In the genomic region with DNA sequence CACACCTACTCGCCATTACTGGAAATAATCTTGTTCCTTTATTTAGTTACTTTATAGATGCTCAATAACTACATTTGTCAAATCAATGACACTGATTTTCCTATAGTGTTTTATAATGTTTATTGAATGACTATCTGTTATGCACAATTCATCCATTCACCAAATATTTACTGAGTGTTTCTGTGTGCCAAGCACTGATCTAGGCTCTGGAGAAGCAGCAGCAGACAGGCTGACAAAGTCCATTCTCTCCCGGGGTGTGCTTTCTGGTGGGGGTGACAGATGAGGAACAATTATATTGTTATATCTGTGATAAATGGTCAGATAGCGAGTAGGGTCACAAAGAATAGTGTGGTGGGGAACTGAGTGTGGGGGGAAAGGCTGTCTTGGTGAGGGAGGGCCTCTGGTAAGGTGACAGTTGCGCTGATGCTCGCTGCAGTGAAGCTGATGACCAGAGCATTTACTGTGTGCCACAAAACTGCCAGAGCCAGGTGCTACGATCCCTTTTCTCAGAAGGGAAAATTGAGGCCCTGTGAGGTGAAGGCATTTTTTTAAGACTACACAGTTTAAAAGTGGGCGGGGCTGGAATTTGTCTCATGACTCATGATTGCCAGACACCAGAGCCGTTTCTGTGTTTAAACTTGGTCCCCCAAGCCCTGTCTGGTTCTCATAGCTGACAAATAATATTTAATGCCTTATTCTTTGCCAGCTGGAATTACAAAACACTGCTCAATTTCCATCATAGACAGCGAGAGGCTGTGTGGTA, we compare ENCODE assay signal across 8 cellular contexts. TPM values are rescaled to one million over a fixed set of nuclear protein-coding genes. Genes with fewer than 3 reads are reported as not detected.
DNase-seq lines count a peak whose midpoint lies in the region; ATAC-seq and TF ChIP-seq lines count a peak whose summit lies in the region.

No MANE protein-coding gene starts in this region.

- H3K27me3 ChIP-seq in Panc1 (ENCODE audit: control insufficient read depth, insufficient read depth, low read length) = no peaks in the 10 kb centered on the region

- peak overlapping the region; percentile 37 to 89 for H3K4me3 Mint-ChIP-seq in CD14-positive monocyte

- CTCF ChIA-PET in Panc1 (lab: Charles Lee) = interaction anchor here (0.6 to 1.3 kb wide), 2 partner anchors 35 to 80 kb away, joined by 5 to 12 read pairs; no protein-coding TSS in a partner anchor

- TF ChIP-seq CTCF in CD14-positive monocyte (IDR thresholded peaks at IDR 0.05) (no peak), Panc1 (IDR thresholded peaks at IDR 0.05) (no peak)

- H3K27ac ChIP-seq in Panc1 (ENCODE audit: low read length) = peak overlapping the region; percentile 35; the same call in 1 of the 2 replicates

- no peaks in the 10 kb centered on the region for H3K9me3 ChIP-seq in Panc1 (ENCODE audit: control insufficient read depth, insufficient read depth, low read depth, low read length)

- H3K27ac Mint-ChIP-seq in CD14-positive monocyte = peak overlapping the region; percentile 89 to 99 (median 96)

- peaks cover 48% of the 10 kb centered on the region for H3K4me1 ChIP-seq in Panc1 (ENCODE audit: control insufficient read depth, insufficient read depth, low read length)

- intact Hi-C loops in CD14-positive monocyte (cut with micrococcal nuclease) (no loop called here), Panc1 (cut with micrococcal nuclease; ENCODE audit: unreplicated experiment) (loop anchor here (5.0 kb wide), 1 partner anchor 57 kb away; no protein-coding TSS in a partner anchor), left colon (cut with DNase I, micrococcal nuclease) (no loop called here)

- ATAC-seq in Panc1 (peak; percentile 58; the same call in 1 of the 2 replicates), left colon (peak; percentile 62), HG03097 (IDR thresholded peaks at IDR 0.05; ENCODE audit: low FRiP score, unreplicated experiment) (no peak)

- no TSS peak for BruUV-seq in Panc1 (replicated peaks; lab: Mats Ljungman, UMichigan)

- peaks cover 0 to 2% (median 0%) of the 10 kb centered on the region in 7 donors for H3K9me3 Mint-ChIP-seq in CD14-positive monocyte

- peak; percentile 72 for DNase-seq in CD14-positive monocyte (ENCODE audit: low spot score)
- no peak for DNase-seq in Panc1 (ENCODE audit: low read depth, low spot score)
- peak; percentile 71 for DNase-seq in activated naive CD4-positive, alpha-beta T cell treated with Interleukin-2 at 50 U/mL for 16 hours
- DNase-seq in left colon = peak; percentile 52 to 58
- DNase-seq in stimulated activated CD8-positive, alpha-beta memory T cell treated with anti-CD3 and anti-CD28 coated beads, Interleukin-2, amount 100 ng/mL, for 48 hours (ENCODE audit: low read depth in 2 of 2) = peak; percentile 34 to 37
- DNase-seq in GDM1 (lab: John Stamatoyannopoulos, UW) = no peak
- DNase-seq in cortex of kidney (lab: John Stamatoyannopoulos, UW) = no peak

- POLR2A ChIA-PET in Panc1 (lab: Charles Lee) = no interaction called here

- peaks cover 0 to 3% (median 1%) of the 10 kb centered on the region in 3 donors for H3K27me3 Mint-ChIP-seq in CD14-positive monocyte (ENCODE audit: low read depth in 3 of 3)

- peaks cover 19 to 33% of the 10 kb centered on the region in 2 donors for H3K36me3 Mint-ChIP-seq in CD14-positive monocyte

- no peak overlapping the region for H3K4me3 ChIP-seq in Panc1 (ENCODE audit: low read depth in 2 of 2, low read length in 2 of 2)

- in situ Hi-C loops in Panc1 (cut with HindIII; ENCODE audit: low pct_unique_long_range_greater_than_20kb, low sequenced_read_pairs) = no loop called here

- H3K36me3 ChIP-seq in Panc1 (ENCODE audit: control insufficient read depth, insufficient read depth, low read length) = no peaks in the 10 kb centered on the region

- peaks cover 58% of the 10 kb centered on the region for H3K4me1 Mint-ChIP-seq in CD14-positive monocyte

RNA-seq across cellular contexts. Expression of a gene that starts 10.2 kb away (rescaled TPM):
- 10 to 100 TPM in 1 of 2 donors, 1 to 10 TPM in 1; 8.1 to 12.4 TPM for polyA plus RNA-seq in CD14-positive monocyte
- 91.8 TPM for total RNA-seq in Panc1 (2021; ENCODE audit: unreplicated experiment)
- polyA plus RNA-seq in Panc1 (2012; ENCODE audit: insufficient read length) = 106 TPM
- 10 to 100 TPM; 17.1 to 19.2 TPM for total RNA-seq in left colon

RNA-seq across cellular contexts. Expression of a gene that starts 28.1 kb away (rescaled TPM):
- 10 to 100 TPM; 32.1 to 52.6 TPM for polyA plus RNA-seq in CD14-positive monocyte
- total RNA-seq in Panc1 (2021; ENCODE audit: unreplicated experiment) (271 TPM), left colon (100 to 1,000 TPM; 123 to 131 TPM)
- 244 TPM for polyA plus RNA-seq in Panc1 (2012; ENCODE audit: insufficient read length)

RNA-seq across cellular contexts. Expression of a gene that starts 31.3 kb away (rescaled TPM):
- polyA plus RNA-seq in CD14-positive monocyte = not detected
- total RNA-seq in Panc1 (2021; ENCODE audit: unreplicated experiment) = not detected
- not detected for polyA plus RNA-seq in Panc1 (2012; ENCODE audit: insufficient read length)
- total RNA-seq in left colon = not detected

RNA-seq across cellular contexts. Expression of a gene that starts 54.0 kb away (rescaled TPM):
- polyA plus RNA-seq in CD14-positive monocyte = 10 to 100 TPM; 22.0 to 24.1 TPM
- total RNA-seq in Panc1 (2021; ENCODE audit: unreplicated experiment) (0.15 TPM), left colon (under 1 TPM in 1 of 2 donors, not detected in 1; 0.39 TPM)
- 0.41 TPM for polyA plus RNA-seq in Panc1 (2012; ENCODE audit: insufficient read length)

Comparison
In these comparisons a context has a peak if more than half of its experiments do, and no peak if none do; other contexts are left out.
1. DNase-seq: peak in CD14-positive monocyte (single experiment), activated naive CD4-positive, alpha-beta T cell treated with Interleukin-2 at 50 U/mL for 16 hours (single experiment), left colon (2 of 2) and stimulated activated CD8-positive, alpha-beta memory T cell treated with anti-CD3 and anti-CD28 coated beads, Interleukin-2, amount 100 ng/mL, for 48 hours (2 of 2); none in Panc1 (single experiment), GDM1 (single experiment) and cortex of kidney (single experiment).